ENCODE assay signal across 16 cellular contexts in the genomic region with DNA sequence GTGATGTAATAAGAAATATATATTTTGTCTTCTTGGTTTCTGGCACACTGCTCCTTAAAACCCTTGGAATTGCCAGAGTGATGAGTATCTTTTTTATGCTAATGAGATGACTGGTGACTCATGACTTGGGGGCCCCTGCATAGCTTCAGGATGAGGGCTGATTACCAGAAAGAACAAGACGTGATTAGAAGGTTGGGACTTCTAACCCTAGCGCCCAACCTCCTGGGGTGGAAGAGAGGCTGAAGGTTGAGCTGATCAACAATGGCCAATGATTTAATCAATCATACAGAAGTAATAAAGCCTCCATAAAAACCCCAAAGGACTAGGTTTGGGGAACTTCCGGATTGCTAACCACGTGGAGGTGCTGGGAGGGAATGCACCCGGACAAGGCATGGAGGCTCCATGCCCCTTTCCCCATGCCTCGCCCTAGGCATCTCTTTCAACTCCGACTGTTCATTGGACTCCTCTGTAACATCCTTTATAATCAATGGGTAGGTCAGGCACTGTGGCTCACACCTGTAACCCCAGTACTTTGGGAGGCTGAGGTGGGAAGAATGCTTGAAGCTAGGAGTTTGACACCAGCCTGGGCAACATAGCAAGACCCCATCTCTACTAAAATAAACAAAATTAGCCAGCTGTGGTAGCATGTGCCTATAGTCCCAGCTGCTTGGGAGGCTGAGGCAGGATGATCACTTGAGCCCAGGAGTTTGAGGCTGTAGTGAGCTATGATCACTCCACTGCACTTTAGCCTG.
A peak's percentile ranks its signal among the peaks of the same experiment; 100 is the strongest.
DNase-seq lines count a peak whose midpoint lies in the region; ATAC-seq, FAIRE-seq and TF ChIP-seq lines count a peak whose summit lies in the region.
"Had no signal": no experiment of that assay in that cellular context is flagged by ENCODE, and none has a peak within 500 bp of the region (broad histone marks: within the 10 kb centered on the region; RNA-seq: fewer than 3 reads in every experiment).

No MANE protein-coding gene starts in this region.

- TF ChIP-seq EP300 in Ishikawa (IDR thresholded peaks at IDR 0.05; ENCODE audit: borderline replicate concordance), result no peak; the same call in 1 of the 2 replicates

- 70% methylated on average over 7 of the region's 7 CpGs for WGBS in mammary epithelial cell (ENCODE audit: low coverage, missing lambda C conversion rate)

- peak overlapping the region; percentile 6 for H3K27ac ChIP-seq in mammary epithelial cell (ENCODE audit: insufficient read depth, low read depth, low read length)
- H3K27ac ChIP-seq in keratinocyte (ENCODE audit: control insufficient read depth, insufficient read depth, low read length), result peak overlapping the region; percentile 55
- H3K27ac ChIP-seq: heart left ventricle, right atrium auricular region, transverse colon had no signal

- no peaks in the 10 kb centered on the region for H3K36me3 ChIP-seq in BJ (ENCODE audit: control insufficient read depth, insufficient read depth, low read length)
- no peaks in the 10 kb centered on the region for H3K36me3 ChIP-seq in mammary epithelial cell (ENCODE audit: insufficient read depth, low read length)
- H3K36me3 ChIP-seq in keratinocyte (ENCODE audit: control insufficient read depth in 2 of 2, extremely low read depth in 1 of 2, insufficient read depth in 2 of 2, low read length in 2 of 2), result no peaks in the 10 kb centered on the region
- H3K36me3 ChIP-seq: heart left ventricle, right atrium auricular region, transverse colon had no signal

- no peak overlapping the region for H2AFZ ChIP-seq in mammary epithelial cell (ENCODE audit: low read depth, low read length)
- H2AFZ ChIP-seq in keratinocyte (ENCODE audit: control insufficient read depth, low read length), result peak overlapping the region; percentile 31

- peak; percentile 67 for FAIRE-seq in keratinocyte (lab: Jason Lieb, UNC)

- peaks cover 21% of the 10 kb centered on the region for H3K4me1 ChIP-seq in mammary epithelial cell (ENCODE audit: insufficient read depth, low read length)
- H3K4me1 ChIP-seq in keratinocyte (ENCODE audit: control insufficient read depth, extremely low read depth, insufficient read depth, low read length), result peaks cover 33% of the 10 kb centered on the region
- H3K4me1 ChIP-seq: right atrium auricular region, transverse colon had no signal

- no TSS peak for BruUV-seq in mammary epithelial cell (replicated peaks; lab: Mats Ljungman, UMichigan)

- no peak for ATAC-seq in HG03175 (IDR thresholded peaks at IDR 0.05; ENCODE audit: unreplicated experiment)
- ATAC-seq: activated T-cell treated with anti-CD3 and anti-CD28 coated beads, Interleukin-2, amount 50 U/mL, for 72 hours had no signal

- intact Hi-C loops in mammary epithelial cell (cut with micrococcal nuclease), result no loop called here

- no peaks in the 10 kb centered on the region for H3K9me3 ChIP-seq in mammary epithelial cell (replicated peaks; ENCODE audit: insufficient read depth, low read length)
- H3K9me3 ChIP-seq in keratinocyte (ENCODE audit: control insufficient read depth, low read depth, low read length), result no peaks in the 10 kb centered on the region
- H3K9me3 ChIP-seq: heart left ventricle, right atrium auricular region, transverse colon had no signal

- TF ChIP-seq RAD21 in Ishikawa (IDR thresholded peaks at IDR 0.05; ENCODE audit: low read depth), result no peak

- H3K4me2 ChIP-seq in mammary epithelial cell (ENCODE audit: insufficient read depth, low read depth, low read length) (peak overlapping the region; percentile 59), keratinocyte (ENCODE audit: control insufficient read depth, extremely low read depth, insufficient read depth, low read depth, low read length) (peak overlapping the region; percentile 80)

- H3K9ac ChIP-seq in mammary epithelial cell (ENCODE audit: insufficient read depth, low read length) (no peak overlapping the region), keratinocyte (ENCODE audit: control insufficient read depth, extremely low read depth, insufficient read depth, low read length) (no peak overlapping the region)

- no peaks in the 10 kb centered on the region for H3K9me1 ChIP-seq in keratinocyte (ENCODE audit: control insufficient read depth, extremely low read depth, insufficient read depth, low read length)

- no peak for TF ChIP-seq CTCF in BJ (IDR thresholded peaks at IDR 0.05; ENCODE audit: insufficient read depth, low read depth, low read length)
- no peak for TF ChIP-seq CTCF in mammary epithelial cell (conservative IDR thresholded peaks at IDR 0.05 in 1 of 2, IDR thresholded peaks at IDR 0.05 in 1 of 2; ENCODE audit: extremely low read depth in 1 of 2, insufficient read depth in 1 of 2, low read depth in 1 of 2, low read length in 2 of 2)
- TF ChIP-seq CTCF in keratinocyte (optimal IDR thresholded peaks at IDR 0.05 in 1 of 3, IDR thresholded peaks at IDR 0.05 in 1 of 3, conservative IDR thresholded peaks at IDR 0.05 in 1 of 3; ENCODE audit: extremely low read depth in 1 of 3, insufficient read depth in 2 of 3, low read length in 3 of 3), result no peak

- H3K27me3 ChIP-seq in BJ (ENCODE audit: control insufficient read depth, insufficient read depth, low read length) (no peaks in the 10 kb centered on the region), mammary epithelial cell (ENCODE audit: insufficient read depth, low read length) (no peaks in the 10 kb centered on the region), keratinocyte (ENCODE audit: control insufficient read depth, extremely low read depth, insufficient read depth, low read length) (no peaks in the 10 kb centered on the region)
- H3K27me3 ChIP-seq: heart left ventricle, right atrium auricular region, transverse colon had no signal

- in situ Hi-C loops in mammary epithelial cell (cut with MboI; ENCODE audit: low sequenced_read_pairs in 2 of 2), result no loop called here

- CTCF ChIA-PET in BJ (lab: Yijun Ruan, JAX), result interaction anchor here (0.6 to 2.1 kb wide), 6 partner anchors 8 to 76 kb away, joined by 3 to 5 read pairs (median 3); no protein-coding TSS in a partner anchor
- CTCF ChIA-PET in mammary epithelial cell (lab: Charles Lee; ENCODE audit: low non-redundant PET), result no interaction called here

- DNase-seq in BJ (ENCODE audit: low read depth) (peak; percentile 28), mammary epithelial cell (peak; percentile 77), keratinocyte (ENCODE audit: low read depth, low spot score) (no peak), cerebellum (ENCODE audit: low spot score) (no peak), germinal center (ENCODE audit: low spot score) (no peak), NCI-H146 treated with DMSO at 0.1 percent for 48 hours (lab: John Stamatoyannopoulos, UW; ENCODE audit: unreplicated experiment) (no peak)
- DNase-seq: activated CD4-positive, CD25-positive, alpha-beta regulatory T cell; activated T-cell treated with anti-CD3 and anti-CD28 coated beads, Interleukin-2, amount 50 U/mL, for 72 hours; cerebellar nuclear complex; NCI-H446 treated with DMSO at 0.1 percent for 48 hours; SHP77; transverse colon had no signal

- no peaks in the 10 kb centered on the region for H3K79me2 ChIP-seq in mammary epithelial cell (ENCODE audit: insufficient read depth, low read length)
- H3K79me2 ChIP-seq in keratinocyte (ENCODE audit: control insufficient read depth, insufficient read depth, low read length), result no peaks in the 10 kb centered on the region

- dilution Hi-C loops in mammary epithelial cell (cut with HindIII; ENCODE audit: low sequenced_read_pairs) (no loop called here), keratinocyte (cut with MboI; ENCODE audit: extremely low pct_ligation_motif_present, low sequenced_read_pairs) (no loop called here)

- H3K4me3 ChIP-seq in BJ (ENCODE audit: low read depth, low read length), result no peak overlapping the region
- no peak overlapping the region for H3K4me3 ChIP-seq in mammary epithelial cell (replicated peaks in 1 of 3; ENCODE audit: insufficient read depth in 1 of 3, low read depth in 2 of 3, low read length in 3 of 3)
- no peak overlapping the region for H3K4me3 ChIP-seq in keratinocyte (ENCODE audit: control insufficient read depth in 2 of 3, extremely low read depth in 1 of 3, insufficient read depth in 2 of 3, low read depth in 1 of 3, low read length in 3 of 3)
- H3K4me3 ChIP-seq: heart left ventricle, right atrium auricular region, transverse colon had no signal

- H4K20me1 ChIP-seq in mammary epithelial cell (ENCODE audit: insufficient read depth, low read length) (no peaks in the 10 kb centered on the region), keratinocyte (ENCODE audit: control insufficient read depth, extremely low read depth, insufficient read depth, low read length) (no peaks in the 10 kb centered on the region)

- POLR2A ChIA-PET in BJ (lab: Charles Lee), result interaction anchor here (0.6 kb wide), 3 partner anchors 10 to 83 kb away, joined by 3 read pairs; no protein-coding TSS in a partner anchor

TF ChIP-seq in Ishikawa, 13 proteins besides CTCF, POLR2A, EP300 and RAD21:
- TF ChIP-seq YY1 (IDR thresholded peaks at IDR 0.05; ENCODE audit: low read depth), result no peak
- no peak for TF ChIP-seq TAF1 (IDR thresholded peaks at IDR 0.05; ENCODE audit: low read depth)
- no peak for TF ChIP-seq CREB1 (IDR thresholded peaks at IDR 0.05; ENCODE audit: low read depth)
- peak; percentile 28; the same call in 1 of the 2 replicates for TF ChIP-seq NFIC (IDR thresholded peaks at IDR 0.05)
- TF ChIP-seq TEAD4 (IDR thresholded peaks at IDR 0.05), result peak; percentile 24; the same call in 1 of the 2 replicates
- no peak for TF ChIP-seq CEBPB (IDR thresholded peaks at IDR 0.05)

Comparison
In these comparisons a context has a peak if more than half of its experiments do, and no peak if none do; other contexts are left out.
1. DNase-seq: peak in BJ (single experiment) and mammary epithelial cell (single experiment); none in keratinocyte (single experiment), cerebellum (single experiment), germinal center (single experiment) and NCI-H146 treated with DMSO at 0.1 percent for 48 hours (single experiment).